Comparison of ENCODE assay signal across 13 cellular contexts in genomic region chr15:85727068-85727467, GRCh38.
DNase-seq lines count a peak whose midpoint lies in the region; FAIRE-seq and TF ChIP-seq lines count a peak whose summit lies in the region.
"Had no signal": no experiment of that assay in that cellular context is flagged by ENCODE, and none has a peak within 500 bp of the region (broad histone marks: within the 10 kb centered on the region; RNA-seq: fewer than 3 reads in every experiment).

No MANE protein-coding gene starts in this region.

- no peak for FAIRE-seq in astrocyte (lab: Jason Lieb, UNC)
- FAIRE-seq: GM12891 had no signal

- peaks cover 68% of the 10 kb centered on the region for H3K36me3 Mint-ChIP-seq in Caco-2 (ENCODE audit: insufficient read depth, unreplicated experiment)
- H3K36me3 Mint-ChIP-seq in astrocyte (ENCODE audit: low read depth, unreplicated experiment): peaks cover 10% of the 10 kb centered on the region
- peaks cover 47% of the 10 kb centered on the region for H3K36me3 Mint-ChIP-seq in Calu3 (ENCODE audit: insufficient read depth, unreplicated experiment)

- H3K79me2 ChIP-seq in astrocyte (ENCODE audit: insufficient read depth, low read length): no peaks in the 10 kb centered on the region

- H3K9me3 Mint-ChIP-seq in Caco-2 (ENCODE audit: unreplicated experiment) (no peaks in the 10 kb centered on the region), astrocyte (ENCODE audit: unreplicated experiment) (no peaks in the 10 kb centered on the region), Calu3 (ENCODE audit: low read depth, unreplicated experiment) (no peaks in the 10 kb centered on the region)
- H3K9me3 Mint-ChIP-seq: activated naive CD8-positive, alpha-beta T cell treated with anti-CD3 and anti-CD28 coated beads, Interleukin-2, amount 10 ng/mL, durations not matched to agents 7 days and 5 days; naive B cell had no signal

- H3K27ac ChIP-seq in astrocyte (ENCODE audit: low read depth, low read length) (no peak overlapping the region), right atrium auricular region (peak overlapping the region; percentile 85 to 87)

- BruUV-seq in Caco-2 (replicated peaks; lab: Mats Ljungman, UMichigan) (no TSS peak), Calu3 (replicated peaks; lab: Mats Ljungman, UMichigan) (no TSS peak)

- H3K27ac Mint-ChIP-seq in Caco-2 (ENCODE audit: unreplicated experiment) (peak overlapping the region; percentile 33), astrocyte (ENCODE audit: unreplicated experiment) (peak overlapping the region; percentile 28), Calu3 (ENCODE audit: unreplicated experiment) (no peak overlapping the region)
- H3K27ac Mint-ChIP-seq: activated naive CD8-positive, alpha-beta T cell treated with anti-CD3 and anti-CD28 coated beads, Interleukin-2, amount 10 ng/mL, durations not matched to agents 7 days and 5 days had no signal

- intact Hi-C loops in Caco-2 (cut with micrococcal nuclease; ENCODE audit: unreplicated experiment): loop anchor here (5.0 kb wide), 1 partner anchor 430 kb away; no protein-coding TSS in a partner anchor
- intact Hi-C loops in Calu3 (cut with micrococcal nuclease; ENCODE audit: unreplicated experiment): no loop called here

- H3K27me3 Mint-ChIP-seq in Caco-2 (ENCODE audit: insufficient read depth, unreplicated experiment) (no peaks in the 10 kb centered on the region), astrocyte (ENCODE audit: low read depth, unreplicated experiment) (no peaks in the 10 kb centered on the region), Calu3 (ENCODE audit: unreplicated experiment) (no peaks in the 10 kb centered on the region)
- H3K27me3 Mint-ChIP-seq: activated naive CD8-positive, alpha-beta T cell treated with anti-CD3 and anti-CD28 coated beads, Interleukin-2, amount 10 ng/mL, durations not matched to agents 7 days and 5 days; naive B cell had no signal

- H3K4me3 Mint-ChIP-seq in Caco-2 (ENCODE audit: unreplicated experiment) (no peak overlapping the region), astrocyte (ENCODE audit: unreplicated experiment) (no peak overlapping the region), Calu3 (ENCODE audit: low read depth, unreplicated experiment) (no peak overlapping the region)
- H3K4me3 Mint-ChIP-seq: activated naive CD8-positive, alpha-beta T cell treated with anti-CD3 and anti-CD28 coated beads, Interleukin-2, amount 10 ng/mL, durations not matched to agents 7 days and 5 days; naive B cell had no signal

- peaks cover 14% of the 10 kb centered on the region for H3K4me1 Mint-ChIP-seq in Caco-2 (ENCODE audit: low read depth, unreplicated experiment)
- H3K4me1 Mint-ChIP-seq in astrocyte (ENCODE audit: low read depth, unreplicated experiment): peaks cover 17% of the 10 kb centered on the region
- H3K4me1 Mint-ChIP-seq in Calu3 (ENCODE audit: low read depth, unreplicated experiment): no peaks in the 10 kb centered on the region

- H3K4me1 ChIP-seq in Caco-2: peaks cover 12% of the 10 kb centered on the region; the same call in 1 of the 2 replicates
- no peaks in the 10 kb centered on the region for H3K4me1 ChIP-seq in astrocyte (ENCODE audit: insufficient read depth, low read length)
- H3K4me1 ChIP-seq in right atrium auricular region: peaks cover 0 to 66% of the 10 kb centered on the region in 2 donors
- peaks cover 52% of the 10 kb centered on the region for H3K4me1 ChIP-seq in skeletal muscle satellite cell (ENCODE audit: control insufficient read depth, insufficient read depth, low read length)

- H3K4me2 ChIP-seq in astrocyte (ENCODE audit: low read length) (no peak overlapping the region), skeletal muscle satellite cell (ENCODE audit: low read length) (peak overlapping the region; percentile 64)

- no peaks in the 10 kb centered on the region for H3K9me3 ChIP-seq in Caco-2
- no peaks in the 10 kb centered on the region for H3K9me3 ChIP-seq in astrocyte (ENCODE audit: insufficient read depth, low read depth, low read length)
- no peaks in the 10 kb centered on the region for H3K9me3 ChIP-seq in right atrium auricular region
- no peaks in the 10 kb centered on the region for H3K9me3 ChIP-seq in skeletal muscle satellite cell (replicated peaks; ENCODE audit: low read length)

- CTCF ChIA-PET in Caco-2 (lab: Charles Lee): interaction anchor here (0.6 kb wide), 1 partner anchor 1069 kb away, joined by 4 read pairs; the partner anchor contains the start of gene NMB
- CTCF ChIA-PET in Calu3 (lab: Charles Lee): no interaction called here

- H3K9ac ChIP-seq in astrocyte (ENCODE audit: low read length) (no peak overlapping the region), skeletal muscle satellite cell (ENCODE audit: low read depth, low read length) (peak overlapping the region; percentile 77)

- H3K4me3 ChIP-seq in Caco-2 (ENCODE audit: low read depth, low read length): no peak overlapping the region
- no peak overlapping the region for H3K4me3 ChIP-seq in astrocyte (ENCODE audit: insufficient read depth, low read depth, low read length)
- no peak overlapping the region for H3K4me3 ChIP-seq in right atrium auricular region
- peak overlapping the region; percentile 17 for H3K4me3 ChIP-seq in skeletal muscle satellite cell (ENCODE audit: low read length)

- H3K27me3 ChIP-seq in Caco-2 (replicated peaks; ENCODE audit: control insufficient read depth, insufficient read depth, low read length): no peaks in the 10 kb centered on the region
- H3K27me3 ChIP-seq in astrocyte (ENCODE audit: insufficient read depth, low read length): no peaks in the 10 kb centered on the region
- H3K27me3 ChIP-seq in right atrium auricular region: no peaks in the 10 kb centered on the region
- no peaks in the 10 kb centered on the region for H3K27me3 ChIP-seq in skeletal muscle satellite cell (ENCODE audit: control insufficient read depth, insufficient read depth, low read length)

- DNase-seq in Caco-2 (no peak), astrocyte (ENCODE audit: low read depth) (no peak), right atrium auricular region (ENCODE audit: low spot score) (no peak), Calu3 (no peak), DMS53 (lab: John Stamatoyannopoulos, UW) (no peak), GM13977 (ENCODE audit: low spot score) (no peak), middle frontal gyrus (ENCODE audit: extremely low spot score, low spot score) (no peak)
- DNase-seq: activated naive CD8-positive, alpha-beta T cell treated with anti-CD3 and anti-CD28 coated beads, Interleukin-2, amount 10 ng/mL, durations not matched to agents 7 days and 5 days; naive B cell; NCI-H2171 treated with DMSO at 0.1 percent for 48 hours; RPMI8226 had no signal

- TF ChIP-seq CTCF in Caco-2 (IDR thresholded peaks at IDR 0.05; ENCODE audit: insufficient read depth in 1 of 2, low read depth in 1 of 2, low read length in 1 of 2, severe bottlenecking in 1 of 2, unreplicated experiment in 1 of 2) (no peak), astrocyte (IDR thresholded peaks at IDR 0.05; ENCODE audit: insufficient read depth, low read depth, low read length) (no peak), right atrium auricular region (IDR thresholded peaks at IDR 0.05) (no peak), Calu3 (IDR thresholded peaks at IDR 0.05; ENCODE audit: unreplicated experiment) (no peak), GM13977 (IDR thresholded peaks at IDR 0.05; ENCODE audit: extremely low read depth, insufficient read depth, missing control alignments) (no peak)

- in situ Hi-C loops in GM13977 (cut with MboI; ENCODE audit: low pct_unique_long_range_greater_than_20kb, low sequenced_read_pairs, unreplicated experiment): no loop called here

- POLR2A ChIA-PET in Caco-2 (lab: Charles Lee): no interaction called here

- no peak overlapping the region for H2AFZ ChIP-seq in astrocyte (ENCODE audit: low read depth, low read length)

- no peaks in the 10 kb centered on the region for H4K20me1 ChIP-seq in astrocyte (ENCODE audit: insufficient read depth, low read length)

- 0 out of 2 replicates have a peak, but pooled peaks cover 1% of the 10 kb centered on the region for H3K36me3 ChIP-seq in Caco-2 (ENCODE audit: control insufficient read depth, insufficient read depth, low read length)
- peaks cover 40% of the 10 kb centered on the region for H3K36me3 ChIP-seq in astrocyte (ENCODE audit: insufficient read depth, low read length)
- peaks cover 93% of the 10 kb centered on the region for H3K36me3 ChIP-seq in right atrium auricular region
- H3K36me3 ChIP-seq in skeletal muscle satellite cell (ENCODE audit: insufficient read depth, low read length): peaks cover 48% of the 10 kb centered on the region
